ENCODE assay signal across 11 cellular contexts in genomic region chr1:26584022-26584485, GRCh38. TPM values are rescaled to one million over a fixed set of nuclear protein-coding genes. Genes with fewer than 3 reads are reported as not detected.
DNase-seq lines count a peak whose midpoint lies in the region; ATAC-seq, FAIRE-seq and TF ChIP-seq lines count a peak whose summit lies in the region.
"Had no signal": no experiment of that assay in that cellular context is flagged by ENCODE, and none has a peak within 500 bp of the region (broad histone marks: within the 10 kb centered on the region; RNA-seq: fewer than 3 reads in every experiment).

No MANE protein-coding gene starts in this region.

- no peak overlapping the region for H2AFZ ChIP-seq in keratinocyte (ENCODE audit: control insufficient read depth, low read length)

- H3K4me3 Mint-ChIP-seq in WTC11 = no peak overlapping the region

- H3K4me2 ChIP-seq in DOHH2 (ENCODE audit: low read length) = no peak overlapping the region
- no peak overlapping the region for H3K4me2 ChIP-seq in keratinocyte (ENCODE audit: control insufficient read depth, extremely low read depth, insufficient read depth, low read depth, low read length)

- no peak overlapping the region for H3K4me3 ChIP-seq in DOHH2 (ENCODE audit: low read length)
- no peak overlapping the region for H3K4me3 ChIP-seq in keratinocyte (ENCODE audit: control insufficient read depth in 2 of 3, extremely low read depth in 1 of 3, insufficient read depth in 2 of 3, low read depth in 1 of 3, low read length in 3 of 3)
- H3K4me3 ChIP-seq: breast epithelium, SJSA1, spleen had no signal

- TF ChIP-seq CTCF in DOHH2 (IDR thresholded peaks at IDR 0.05; ENCODE audit: low read depth, low read length, poor library complexity, severe bottlenecking) (peak; percentile 65), WTC11 (IDR thresholded peaks at IDR 0.05) (peak; percentile 38; the same call in 1 of the 2 replicates), keratinocyte (optimal IDR thresholded peaks at IDR 0.05 in 1 of 3, IDR thresholded peaks at IDR 0.05 in 1 of 3, conservative IDR thresholded peaks at IDR 0.05 in 1 of 3; ENCODE audit: extremely low read depth in 1 of 3, insufficient read depth in 2 of 3, low read length in 3 of 3) (peak; percentile 30 to 51 (median 35))

- H3K27ac ChIP-seq in DOHH2 (ENCODE audit: low read depth, low read length) (no peak overlapping the region), keratinocyte (ENCODE audit: control insufficient read depth, insufficient read depth, low read length) (no peak overlapping the region)
- H3K27ac ChIP-seq: breast epithelium, SJSA1, spleen had no signal

- no peaks in the 10 kb centered on the region for H3F3A ChIP-seq in DOHH2 (ENCODE audit: control insufficient read depth, insufficient read depth)

- H3K4me1 Mint-ChIP-seq in WTC11 = no peaks in the 10 kb centered on the region

- H3K36me3 ChIP-seq in DOHH2 (ENCODE audit: control insufficient read depth, low read length) = no peaks in the 10 kb centered on the region
- no peaks in the 10 kb centered on the region for H3K36me3 ChIP-seq in keratinocyte (ENCODE audit: control insufficient read depth in 2 of 2, extremely low read depth in 1 of 2, insufficient read depth in 2 of 2, low read length in 2 of 2)
- H3K36me3 ChIP-seq: breast epithelium, SJSA1, spleen had no signal

- peak; percentile 66 for DNase-seq in WTC11 (ENCODE audit: low spot score)
- DNase-seq in keratinocyte (ENCODE audit: low read depth, low spot score) = no peak
- DNase-seq in NCI-H446 treated with DMSO at 0.1 percent for 48 hours (lab: John Stamatoyannopoulos, UW) = no peak
- DNase-seq: spleen had no signal

- no peak overlapping the region for H3K9ac ChIP-seq in keratinocyte (ENCODE audit: control insufficient read depth, extremely low read depth, insufficient read depth, low read length)

- H3K27ac Mint-ChIP-seq in WTC11 = no peak overlapping the region

- CTCF ChIA-PET in WTC11 (lab: Charles Lee) = interaction anchor here (0.5 to 4.3 kb wide), 37 partner anchors 9 to 303 kb away, joined by 3 to 32 read pairs (median 4); partner anchors contain the start of genes PIGV and ZDHHC18

- dilution Hi-C loops in keratinocyte (cut with MboI; ENCODE audit: extremely low pct_ligation_motif_present, low sequenced_read_pairs) = no loop called here

- peak; percentile 53 for TF ChIP-seq RAD21 in Ishikawa (IDR thresholded peaks at IDR 0.05; ENCODE audit: low read depth)

- ATAC-seq in WTC11 (peak; percentile 98), HG03196 (IDR thresholded peaks at IDR 0.05; ENCODE audit: unreplicated experiment) (no peak), GM21717 (IDR thresholded peaks at IDR 0.05; ENCODE audit: unreplicated experiment) (no peak), GM21367 (IDR thresholded peaks at IDR 0.05; ENCODE audit: unreplicated experiment) (no peak)

- H3K79me2 ChIP-seq in DOHH2 (ENCODE audit: control insufficient read depth, low read length) (no peaks in the 10 kb centered on the region), keratinocyte (ENCODE audit: control insufficient read depth, insufficient read depth, low read length) (no peaks in the 10 kb centered on the region)

- H3K27me3 Mint-ChIP-seq in WTC11 (ENCODE audit: low read depth) = peaks cover 1% of the 10 kb centered on the region; the same call in 1 of the 2 replicates

- FAIRE-seq in keratinocyte (lab: Jason Lieb, UNC) = no peak

- peaks cover 4% of the 10 kb centered on the region for H3K9me3 Mint-ChIP-seq in WTC11

- H3K36me3 Mint-ChIP-seq in WTC11 = peaks cover 3% of the 10 kb centered on the region

- H3K9me1 ChIP-seq in keratinocyte (ENCODE audit: control insufficient read depth, extremely low read depth, insufficient read depth, low read length) = no peaks in the 10 kb centered on the region

- H3K27me3 ChIP-seq in DOHH2 (ENCODE audit: control insufficient read depth, low read length) (no peaks in the 10 kb centered on the region), keratinocyte (ENCODE audit: control insufficient read depth, extremely low read depth, insufficient read depth, low read length) (no peaks in the 10 kb centered on the region)
- H3K27me3 ChIP-seq: breast epithelium, SJSA1, spleen had no signal

- H3K9me2 ChIP-seq in DOHH2 (replicated peaks; ENCODE audit: control insufficient read depth, low read length) = no peaks in the 10 kb centered on the region

- POLR2A ChIA-PET in WTC11 (lab: Charles Lee) = no interaction called here

- no peak for TF ChIP-seq EP300 in Ishikawa (IDR thresholded peaks at IDR 0.05; ENCODE audit: borderline replicate concordance)

- H3K9me3 ChIP-seq in DOHH2 (ENCODE audit: control insufficient read depth, insufficient read depth, low read length) (0 out of 2 replicates have a peak, but pooled peaks cover 3% of the 10 kb centered on the region), keratinocyte (ENCODE audit: control insufficient read depth, low read depth, low read length) (no peaks in the 10 kb centered on the region)

- no peaks in the 10 kb centered on the region for H4K20me1 ChIP-seq in DOHH2 (ENCODE audit: control insufficient read depth, insufficient read depth, low read depth, low read length)
- H4K20me1 ChIP-seq in keratinocyte (ENCODE audit: control insufficient read depth, extremely low read depth, insufficient read depth, low read length) = no peaks in the 10 kb centered on the region

- H3K4me1 ChIP-seq in DOHH2 (ENCODE audit: control insufficient read depth, low read length) = peaks cover 4% of the 10 kb centered on the region; the same call in 1 of the 2 replicates
- no peaks in the 10 kb centered on the region for H3K4me1 ChIP-seq in keratinocyte (ENCODE audit: control insufficient read depth, extremely low read depth, insufficient read depth, low read length)
- H3K4me1 ChIP-seq: breast epithelium had no signal

TF ChIP-seq in Ishikawa, 13 proteins besides CTCF, POLR2A, EP300 and RAD21 (continues in another document):
- no peak for TF ChIP-seq TEAD4 (IDR thresholded peaks at IDR 0.05)
- TF ChIP-seq NFIC (IDR thresholded peaks at IDR 0.05) = no peak
- TF ChIP-seq REST (IDR thresholded peaks at IDR 0.05; ENCODE audit: low read depth) = no peak

TF ChIP-seq in WTC11, 78 proteins besides CTCF, POLR2A, EP300 and RAD21 (continues in another document):
- TF ChIP-seq PRRX2 (CRISPR knock-in tag; IDR thresholded peaks at IDR 0.05) (no peak), ETV6 (CRISPR knock-in tag; IDR thresholded peaks at IDR 0.05) (no peak), CBFB (CRISPR knock-in tag; IDR thresholded peaks at IDR 0.05; ENCODE audit: low read depth) (no peak), FOXJ3 (CRISPR knock-in tag; IDR thresholded peaks at IDR 0.05; ENCODE audit: borderline replicate concordance) (no peak), E2F5 (CRISPR knock-in tag; IDR thresholded peaks at IDR 0.05) (no peak), NFE2L1 (CRISPR knock-in tag; IDR thresholded peaks at IDR 0.05) (no peak), KAT7 (CRISPR knock-in tag; IDR thresholded peaks at IDR 0.05; ENCODE audit: borderline replicate concordance) (no peak), STAT6 (CRISPR knock-in tag; conservative IDR thresholded peaks at IDR 0.05; ENCODE audit: low read depth) (no peak), TEAD4 (CRISPR knock-in tag; IDR thresholded peaks at IDR 0.05) (no peak), ZBTB43 (CRISPR knock-in tag; IDR thresholded peaks at IDR 0.05) (no peak), CREM (CRISPR knock-in tag; IDR thresholded peaks at IDR 0.05) (no peak), RELA (CRISPR knock-in tag; IDR thresholded peaks at IDR 0.05; ENCODE audit: borderline replicate concordance) (no peak)

RNA-seq across cellular contexts. Expression of gene RPS6KA1, which starts 54.5 kb away (rescaled TPM):
- 55.6 to 65.5 TPM (median 57.7 TPM) in 3 replicates for total RNA-seq in WTC11 (2021)
- 65.9 to 82.9 TPM (median 73.8 TPM) in 3 replicates for polyA plus RNA-seq in keratinocyte
- 22.2 TPM for polyA plus RNA-seq in keratinocyte (2011; ENCODE audit: low read depth)
- 60.8 and 81.6 TPM in 2 replicates for polyA plus RNA-seq in keratinocyte (2011; cell fraction: cytosol; rRNA removed)
- polyA plus RNA-seq in keratinocyte (2011; cell fraction: nucleus; rRNA removed) = 63.6 and 79.7 TPM in 2 replicates
- 46.3 and 93.2 TPM in 2 replicates for polyA plus RNA-seq in keratinocyte (2012; ENCODE audit: low replicate concordance)
- 112 to 260 TPM (median 115 TPM) in 3 replicates for polyA minus RNA-seq in keratinocyte
- polyA minus RNA-seq in keratinocyte (2011; cell fraction: cytosol; rRNA and poly(A)+ RNA removed) = 137 TPM
- polyA minus RNA-seq in keratinocyte (2011; cell fraction: nucleus; rRNA and poly(A)+ RNA removed) = 71.3 and 74.2 TPM in 2 replicates
